8 cellular contexts compared by ENCODE assay signal in the genomic region with DNA sequence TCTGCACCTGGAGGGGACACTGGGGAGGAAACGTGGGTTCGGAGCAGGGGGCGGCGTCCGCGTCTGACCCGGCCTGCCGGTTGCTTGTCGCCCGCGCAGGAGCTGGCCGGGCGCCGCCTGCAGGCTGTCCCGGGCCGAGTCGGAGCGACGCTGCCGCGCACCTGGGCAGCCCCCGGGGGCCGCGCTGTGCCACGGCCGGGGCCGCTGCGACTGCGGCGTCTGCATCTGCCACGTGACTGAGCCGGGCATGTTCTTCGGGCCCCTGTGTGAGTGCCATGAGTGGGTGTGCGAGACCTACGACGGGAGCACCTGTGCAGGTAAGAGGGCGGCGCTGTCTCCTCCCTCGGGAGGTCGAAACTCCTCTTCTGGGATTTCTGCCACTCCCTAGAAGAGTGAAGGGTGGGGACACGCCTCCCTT. TPM values are rescaled to one million over a fixed set of nuclear protein-coding genes. Genes with fewer than 3 reads are reported as not detected.
DNase-seq lines count a peak whose midpoint lies in the region; ATAC-seq and TF ChIP-seq lines count a peak whose summit lies in the region.

No MANE protein-coding gene starts in this region.

- H3K27me3 ChIP-seq in GM23248 (replicated peaks; ENCODE audit: insufficient read depth) (no peaks in the 10 kb centered on the region), vagina (no peaks in the 10 kb centered on the region)

- peak; percentile 18; the same call in 1 of the 2 replicates for TF ChIP-seq CTCF in WI38 (IDR thresholded peaks at IDR 0.05; ENCODE audit: low read depth, low read length)
- no peak for TF ChIP-seq CTCF in vagina (IDR thresholded peaks at IDR 0.05)

- peak; percentile 23 for DNase-seq in Daoy (ENCODE audit: low read depth)
- DNase-seq in GM23248: peak; percentile 66
- peak; percentile 51 for DNase-seq in islet precursor cell
- DNase-seq in vagina (ENCODE audit: extremely low spot score in 2 of 2): no peak
- DNase-seq in dedifferentiated amniotic fluid mesenchymal stem cell (ENCODE audit: extremely low spot score): no peak

- H3K9me2 ChIP-seq in GM23248 (ENCODE audit: insufficient read depth): no peaks in the 10 kb centered on the region

- ATAC-seq in HG03457 (IDR thresholded peaks at IDR 0.05; ENCODE audit: unreplicated experiment): no peak
- ATAC-seq in activated CD4-positive, CD25-positive, alpha-beta regulatory T cell treated with anti-CD3 and anti-CD28 coated beads, Interleukin-2, amount 50 U/mL, for 24 hours: no peak

- H3K4me3 ChIP-seq in GM23248 (peak overlapping the region; percentile 89), WI38 (ENCODE audit: low read depth, low read length) (peak overlapping the region; percentile 76), vagina (peak overlapping the region; percentile 50 to 54)

- peaks cover 71% of the 10 kb centered on the region for H3K4me1 ChIP-seq in GM23248 (ENCODE audit: insufficient read depth)
- H3K4me1 ChIP-seq in vagina: peaks cover 22% of the 10 kb centered on the region

- peaks cover 55% of the 10 kb centered on the region for H3K79me2 ChIP-seq in GM23248 (ENCODE audit: insufficient read depth)

- H3K36me3 ChIP-seq in GM23248 (ENCODE audit: low read depth) (peaks cover 7% of the 10 kb centered on the region; the same call in 1 of the 2 replicates), vagina (no peaks in the 10 kb centered on the region)

- WGBS in GM23248 (ENCODE audit: low coverage in 1 of 2, low lambda C conversion rate in 2 of 2, missing lambda C conversion rate in 2 of 2), 2 experiments: 1 to 4% methylated on average over 24 to 39 of the region's 41 CpGs

- H4K20me1 ChIP-seq in GM23248 (ENCODE audit: insufficient read depth): no peaks in the 10 kb centered on the region

- intact Hi-C loops in vagina (cut with DNase I): no loop called here

- H3K9me3 ChIP-seq in GM23248 (ENCODE audit: low read depth) (no peaks in the 10 kb centered on the region), vagina (no peaks in the 10 kb centered on the region)

- H2AFZ ChIP-seq in GM23248: peak overlapping the region; percentile 67

- H3F3A ChIP-seq in GM23248 (ENCODE audit: insufficient read depth): peaks cover 70% of the 10 kb centered on the region

- peak overlapping the region; percentile 80 for H3K4me2 ChIP-seq in GM23248 (ENCODE audit: unreplicated experiment)

- in situ Hi-C loops in GM23248 (cut with MboI): no loop called here

- TF ChIP-seq POLR2A in vagina (IDR thresholded peaks at IDR 0.05): no peak

- H3K9ac ChIP-seq in GM23248: peak overlapping the region; percentile 75

- H3K27ac ChIP-seq in GM23248: peak overlapping the region; percentile 60
- H3K27ac ChIP-seq in vagina: peak overlapping the region; percentile 51

RNA-seq across cellular contexts. Expression of gene ITGBL1, which starts 1.3 kb away (rescaled TPM):
- 0.65 and 2.2 TPM in 2 replicates for total RNA-seq in Daoy (2014; rRNA removed; shearing (Covaris generic))
- 459 and 462 TPM in 2 replicates for total RNA-seq in GM23248 (2014; rRNA removed; shearing (Covaris generic))
- 332 and 336 TPM in 2 replicates for polyA plus RNA-seq in GM23248 (2016; fragmentation: Nextera tagmentation; extraction: Ambion mirVana)
- total RNA-seq in vagina: 6.4 TPM

RNA-seq across cellular contexts. Expression of gene NALCN, which starts 37.5 kb away (rescaled TPM):
- total RNA-seq in Daoy (2014; rRNA removed; shearing (Covaris generic)): 0.27 TPM in 1 of 2 replicates, not detected in the other
- total RNA-seq in GM23248 (2014; rRNA removed; shearing (Covaris generic)): 3.6 and 3.9 TPM in 2 replicates
- 3.1 and 3.5 TPM in 2 replicates for polyA plus RNA-seq in GM23248 (2016; fragmentation: Nextera tagmentation; extraction: Ambion mirVana)
- 1.7 TPM for total RNA-seq in vagina

Comparison
In these comparisons a context has a peak if more than half of its experiments do, and no peak if none do; other contexts are left out.
1. DNase-seq: peak in Daoy (single experiment), GM23248 (single experiment) and islet precursor cell (single experiment); none in vagina (0 of 2) and dedifferentiated amniotic fluid mesenchymal stem cell (single experiment).
2. RNA of gene ITGBL1, which starts 1.3 kb away (total RNA-seq): 459 to 462 TPM in GM23248; 6.4 TPM in vagina (single experiment) and 0.65 to 2.2 TPM in Daoy; every median in the first group is over 10 times any median in the second.
3. Peak in every context shown above with its lines, with median percentiles within 50 percentile points of each other: H3K4me3 ChIP-seq.